In genomic region chr10:102673961-102674511, GRCh38 we compare ENCODE assay signal across 8 cellular contexts. TPM values are rescaled to one million over a fixed set of nuclear protein-coding genes. Genes with fewer than 3 reads are reported as not detected.
DNase-seq lines count a peak whose midpoint lies in the region; ATAC-seq and TF ChIP-seq lines count a peak whose summit lies in the region.

No MANE protein-coding gene starts in this region.

- H3K9ac ChIP-seq in SK-N-SH = no peak overlapping the region

- CTCF ChIA-PET in SK-N-SH (lab: Yijun Ruan, JAX) = interaction anchor here (1.4 to 12.9 kb wide), 6 partner anchors 11 to 78 kb away, joined by 3 to 123 read pairs (median 9); partner anchors contain the start of genes ARL3, SFXN2 and TRIM8

- no peaks in the 10 kb centered on the region for H4K20me1 ChIP-seq in SK-N-SH (ENCODE audit: insufficient read depth)

- no peaks in the 10 kb centered on the region for H3K9me3 ChIP-seq in SK-N-SH

- H3K4me1 ChIP-seq in SK-N-SH (ENCODE audit: control insufficient read depth in 1 of 2, insufficient read depth in 2 of 2, low read depth in 1 of 2, low read length in 1 of 2) = peaks cover 37 to 78% of the 10 kb centered on the region in 2 experiments

- POLR2A ChIA-PET in SK-N-SH (lab: Yijun Ruan, JAX) = interaction anchor here (0.6 to 1.5 kb wide), 4 partner anchors 24 to 209 kb away, joined by 3 to 5 read pairs (median 4); no protein-coding TSS in a partner anchor

- no peak for TF ChIP-seq RAD21 in SK-N-SH (IDR thresholded peaks at IDR 0.05; ENCODE audit: low read length)

- no peak for TF ChIP-seq EP300 in SK-N-SH (IDR thresholded peaks at IDR 0.05; ENCODE audit: borderline replicate concordance in 1 of 2, low read depth in 1 of 2, low read length in 1 of 2)

- peak overlapping the region; percentile 67 to 85; a peak in 2 of 4 replicates for H3K27ac ChIP-seq in SK-N-SH (ENCODE audit: low read depth in 2 of 2, low read length in 1 of 2)

- H3K36me3 ChIP-seq in SK-N-SH (replicated peaks in 1 of 2; ENCODE audit: control insufficient read depth in 1 of 2, insufficient read depth in 2 of 2, low read length in 1 of 2) = no peaks in the 10 kb centered on the region

- H3K9me2 ChIP-seq in SK-N-SH = no peaks in the 10 kb centered on the region

- ATAC-seq in SK-N-SH treated with all-trans-retinoic acid at 6 μM for 48 hours (no peak), GM18519 (IDR thresholded peaks at IDR 0.05; ENCODE audit: low FRiP score, unreplicated experiment) (no peak)

- peak overlapping the region; percentile 62 for H3K4me2 ChIP-seq in SK-N-SH

- H3K27me3 ChIP-seq in SK-N-SH (ENCODE audit: insufficient read depth) = no peaks in the 10 kb centered on the region

- H3K79me2 ChIP-seq in SK-N-SH (ENCODE audit: insufficient read depth) = no peaks in the 10 kb centered on the region

- peaks cover 6% of the 10 kb centered on the region for H3F3A ChIP-seq in SK-N-SH (replicated peaks; ENCODE audit: insufficient read depth)

- TF ChIP-seq CTCF in SK-N-SH (IDR thresholded peaks at IDR 0.05) = no peak

- DNase-seq in SK-N-SH (peak; percentile 76), T-helper 9 cell (peak; percentile 61), astrocyte of the hippocampus (ENCODE audit: low read depth, low spot score) (peak; percentile 78), hypothalamus (lab: John Stamatoyannopoulos, UW) (peak in 27 of 51 donors; percentile 12 to 80 (median 59)), renal cortical epithelial cell (ENCODE audit: low read depth) (peak; percentile 84), H4 (ENCODE audit: low spot score) (no peak)

- no peak overlapping the region; the same call in 1 of the 2 replicates for H2AFZ ChIP-seq in SK-N-SH (ENCODE audit: low read depth)

- H3K4me3 ChIP-seq in SK-N-SH (ENCODE audit: low read depth in 2 of 2, low read length in 1 of 2) = peak overlapping the region in 1 of 2 experiments; percentile 17; a peak in 1 of 4 replicates

- WGBS in SK-N-SH (ENCODE audit: low lambda C conversion rate) = 71% methylated on average over 17 of the region's 18 CpGs

TF ChIP-seq in SK-N-SH, 30 proteins besides CTCF, POLR2A, EP300 and RAD21:
- peak; percentile 94 for TF ChIP-seq RFX5 (IDR thresholded peaks at IDR 0.05; ENCODE audit: low read length)
- TF ChIP-seq MAX (IDR thresholded peaks at IDR 0.05; ENCODE audit: low read depth) = no peak

TF ChIP-seq in SK-N-SH treated with all-trans-retinoic acid at 6 μM for 48 hours, 23 proteins besides CTCF, POLR2A, EP300 and RAD21:
- no peak for TF ChIP-seq PATZ1 (CRISPR knock-in tag; IDR thresholded peaks at IDR 0.05; ENCODE audit: borderline replicate concordance)
- no peak for TF ChIP-seq TCF4 (CRISPR knock-in tag; IDR thresholded peaks at IDR 0.05; ENCODE audit: borderline replicate concordance)
- no peak for TF ChIP-seq ARNTL (CRISPR knock-in tag; IDR thresholded peaks at IDR 0.05; ENCODE audit: borderline replicate concordance, low read depth)

RNA-seq across cellular contexts. Expression of gene TRIM8, which starts 29.8 kb away (rescaled TPM):
- polyA plus RNA-seq in SK-N-SH (2012; rRNA removed) = 67.0 and 108 TPM in 2 replicates
- 70.8 and 98.8 TPM in 2 replicates for polyA plus RNA-seq in SK-N-SH (2012; cell fraction: cytosol; rRNA removed)
- 83.2 and 87.9 TPM in 2 replicates for polyA plus RNA-seq in SK-N-SH (2012; cell fraction: nucleus; rRNA removed)
- 47.2 and 146 TPM in 2 replicates for total RNA-seq in renal cortical epithelial cell
- total RNA-seq in H4 (2014; rRNA removed; shearing (Covaris generic)) = 15.8 and 18.5 TPM in 2 replicates

RNA-seq across cellular contexts. Expression of gene ARL3, which starts 40.2 kb away (rescaled TPM):
- polyA plus RNA-seq in SK-N-SH (2012; rRNA removed) = 11.2 and 12.5 TPM in 2 replicates
- 15.5 and 18.3 TPM in 2 replicates for polyA plus RNA-seq in SK-N-SH (2012; cell fraction: cytosol; rRNA removed)
- 4.7 and 5.6 TPM in 2 replicates for polyA plus RNA-seq in SK-N-SH (2012; cell fraction: nucleus; rRNA removed)
- total RNA-seq in renal cortical epithelial cell = 7.8 and 9.7 TPM in 2 replicates
- 6.1 and 10.4 TPM in 2 replicates for total RNA-seq in H4 (2014; rRNA removed; shearing (Covaris generic))

RNA-seq across cellular contexts. Expression of gene SFXN2, which starts 40.4 kb away (rescaled TPM):
- polyA plus RNA-seq in SK-N-SH (2012; rRNA removed) = 10.2 and 10.6 TPM in 2 replicates
- 4.6 and 7.4 TPM in 2 replicates for polyA plus RNA-seq in SK-N-SH (2012; cell fraction: cytosol; rRNA removed)
- 26.6 and 27.1 TPM in 2 replicates for polyA plus RNA-seq in SK-N-SH (2012; cell fraction: nucleus; rRNA removed)
- 5.1 and 5.6 TPM in 2 replicates for total RNA-seq in renal cortical epithelial cell
- 2.5 and 3.3 TPM in 2 replicates for total RNA-seq in H4 (2014; rRNA removed; shearing (Covaris generic))
